15 cellular contexts compared by ENCODE assay signal in genomic region chr18:63374520-63374919, GRCh38. TPM values are rescaled to one million over a fixed set of nuclear protein-coding genes. Genes with fewer than 3 reads are reported as not detected.
DNase-seq lines count a peak whose midpoint lies in the region; ATAC-seq and TF ChIP-seq lines count a peak whose summit lies in the region.
"Had no signal": no experiment of that assay in that cellular context is flagged by ENCODE, and none has a peak within 500 bp of the region (broad histone marks: within the 10 kb centered on the region; RNA-seq: fewer than 3 reads in every experiment).

No MANE protein-coding gene starts in this region.

- peak; percentile 59 for DNase-seq in EH (ENCODE audit: low read depth)
- DNase-seq in cardiac fibroblast (ENCODE audit: low read depth in 2 of 2): peak; percentile 13 to 62
- DNase-seq in fibroblast of peridontal ligament (ENCODE audit: extremely low read depth): peak; percentile 74
- no peak for DNase-seq in DMS114 treated with DMSO at 0.1 percent for 48 hours (lab: John Stamatoyannopoulos, UW; ENCODE audit: unreplicated experiment)
- DNase-seq in activated CD4-positive, alpha-beta T cell treated with anti-CD3 and anti-CD28 coated beads for 1 hour: no peak
- no peak for DNase-seq in GM23248
- DNase-seq: CD4-positive, CD25-positive, alpha-beta regulatory T cell; DMS 273 treated with DMSO at 0.1 percent for 48 hours; DMS79; EL; HCEC 1CT; KG1 had no signal

- H3K4me2 ChIP-seq in GM23248 (ENCODE audit: unreplicated experiment): no peak overlapping the region
- H3K4me2 ChIP-seq: A549; BLaER1 treated with 17β-estradiol and CSF1 and Interleukin-3, amounts not matched to agents 10 nM and 100 nM had no signal

- no peak overlapping the region for H2AFZ ChIP-seq in GM23248

- H3K9me2 ChIP-seq in GM23248 (ENCODE audit: insufficient read depth): no peaks in the 10 kb centered on the region

- H3K27ac ChIP-seq in GM23248: no peak overlapping the region
- H3K27ac ChIP-seq: A549; BLaER1 treated with 17β-estradiol and CSF1 and Interleukin-3, amounts not matched to agents 10 nM and 100 nM had no signal

- ATAC-seq in GM21737 (IDR thresholded peaks at IDR 0.05; ENCODE audit: unreplicated experiment): no peak
- ATAC-seq: A549 had no signal

- no peaks in the 10 kb centered on the region for H3K27me3 ChIP-seq in GM23248 (replicated peaks; ENCODE audit: insufficient read depth)
- H3K27me3 ChIP-seq: BLaER1 treated with 17β-estradiol and CSF1 and Interleukin-3, amounts not matched to agents 10 nM and 100 nM had no signal

- no peak overlapping the region for H3K9ac ChIP-seq in GM23248
- H3K9ac ChIP-seq: BLaER1 treated with 17β-estradiol and CSF1 and Interleukin-3, amounts not matched to agents 10 nM and 100 nM had no signal

- no peaks in the 10 kb centered on the region for H3K4me1 ChIP-seq in GM23248 (ENCODE audit: insufficient read depth)

- in situ Hi-C loops in GM23248 (cut with MboI): loop anchor here (25.0 kb wide), 1 partner anchor 463 kb away; no protein-coding TSS in a partner anchor

- no peak for TF ChIP-seq CTCF in cardiac fibroblast (IDR thresholded peaks at IDR 0.05; ENCODE audit: low read depth, low read length)

- H4K20me1 ChIP-seq in GM23248 (ENCODE audit: insufficient read depth): no peaks in the 10 kb centered on the region
- H4K20me1 ChIP-seq: BLaER1 treated with 17β-estradiol and CSF1 and Interleukin-3, amounts not matched to agents 10 nM and 100 nM had no signal

- WGBS in GM23248 (ENCODE audit: low coverage in 1 of 2, low lambda C conversion rate in 2 of 2, missing lambda C conversion rate in 2 of 2), 2 experiments: 38 to 41% methylated on average over 1 of the region's 1 CpG

- H3K79me2 ChIP-seq in GM23248 (ENCODE audit: insufficient read depth): no peaks in the 10 kb centered on the region

- H3K36me3 ChIP-seq in GM23248 (ENCODE audit: low read depth): no peaks in the 10 kb centered on the region

- H3K9me3 ChIP-seq in GM23248 (ENCODE audit: low read depth): no peaks in the 10 kb centered on the region
- H3K9me3 ChIP-seq: A549 had no signal

- H3F3A ChIP-seq in GM23248 (ENCODE audit: insufficient read depth): peaks cover 10% of the 10 kb centered on the region; the same call in 1 of the 2 replicates

- H3K4me3 ChIP-seq in cardiac fibroblast (replicated peaks in 1 of 2; ENCODE audit: low read depth in 2 of 2, low read length in 2 of 2): no peak overlapping the region
- H3K4me3 ChIP-seq in GM23248: no peak overlapping the region
- H3K4me3 ChIP-seq: A549; BLaER1 treated with 17β-estradiol and CSF1 and Interleukin-3, amounts not matched to agents 10 nM and 100 nM had no signal

RNA-seq across cellular contexts. Expression of gene KDSR, which starts 7.5 kb away (rescaled TPM):
- total RNA-seq in GM23248 (2014; rRNA removed; shearing (Covaris generic)): 30.7 and 31.2 TPM in 2 replicates
- polyA plus RNA-seq in GM23248 (2016; fragmentation: Nextera tagmentation; extraction: Ambion mirVana): 54.7 and 55.1 TPM in 2 replicates

RNA-seq across cellular contexts. Expression of gene VPS4B, which starts 47.8 kb away (rescaled TPM):
- total RNA-seq in GM23248 (2014; rRNA removed; shearing (Covaris generic)): 42.4 and 45.5 TPM in 2 replicates
- 43.3 and 49.2 TPM in 2 replicates for polyA plus RNA-seq in GM23248 (2016; fragmentation: Nextera tagmentation; extraction: Ambion mirVana)

RNA-seq across cellular contexts. Expression of gene BCL2, which starts 55.0 kb away (rescaled TPM):
- total RNA-seq in GM23248 (2014; rRNA removed; shearing (Covaris generic)): 1.0 and 1.5 TPM in 2 replicates
- 0.30 and 0.39 TPM in 2 replicates for polyA plus RNA-seq in GM23248 (2016; fragmentation: Nextera tagmentation; extraction: Ambion mirVana)

Comparison
In these comparisons a context has a peak if more than half of its experiments do, and no peak if none do; other contexts are left out.
1. DNase-seq: peak in EH (single experiment), cardiac fibroblast (2 of 2) and fibroblast of peridontal ligament (single experiment); none in DMS114 treated with DMSO at 0.1 percent for 48 hours (single experiment), activated CD4-positive, alpha-beta T cell treated with anti-CD3 and anti-CD28 coated beads for 1 hour (single experiment) and GM23248 (single experiment).